Comparison of ENCODE assay signal across 9 cellular contexts in genomic region chr9:97518909-97519307, GRCh38. TPM values are rescaled to one million over a fixed set of nuclear protein-coding genes. Genes with fewer than 3 reads are reported as not detected.
DNase-seq lines count a peak whose midpoint lies in the region; FAIRE-seq and TF ChIP-seq lines count a peak whose summit lies in the region.
"Had no signal": no experiment of that assay in that cellular context is flagged by ENCODE, and none has a peak within 500 bp of the region (broad histone marks: within the 10 kb centered on the region; RNA-seq: fewer than 3 reads in every experiment).

No MANE protein-coding gene starts in this region.

- CTCF ChIA-PET in activated CD4-positive, alpha-beta T cell treated with anti-CD3 and anti-CD28 coated beads, Interleukin-2, amount 10 ng/mL, durations not matched to agents 7 days and 5 days (lab: Charles Lee) = interaction anchor here (0.9 to 3.1 kb wide), 3 partner anchors 10 to 45 kb away, joined by 4 to 9 read pairs (median 9); no protein-coding TSS in a partner anchor

- H3K36me3 ChIP-seq in tibial artery = peaks cover 0 to 12% (median 3%) of the 10 kb centered on the region in 3 donors

- H3K4me3 ChIP-seq in tibial artery = peak overlapping the region; percentile 0 to 5

- peak; percentile 9 to 79 (median 66) for DNase-seq in NCI-H1417 (lab: John Stamatoyannopoulos, UW)
- no peak for DNase-seq in NCI-H1417 treated with DMSO at 0.1 percent for 48 hours (lab: John Stamatoyannopoulos, UW)
- DNase-seq in RKO (ENCODE audit: low spot score) = peak; percentile 51
- DNase-seq in hepatic stellate cell (ENCODE audit: low spot score) = peak; percentile 78
- peak; percentile 83 to 90 for DNase-seq in tibial artery
- DNase-seq in activated CD4-positive, alpha-beta T cell treated with anti-CD3 and anti-CD28 coated beads, Interleukin-2, amount 10 ng/mL, durations not matched to agents 7 days and 5 days = no peak
- DNase-seq in NCI-H128 (lab: John Stamatoyannopoulos, UW; ENCODE audit: unreplicated experiment) = no peak
- no peak for DNase-seq in frontal cortex (ENCODE audit: low spot score in 2 of 2)

- no peaks in the 10 kb centered on the region for H3K36me3 Mint-ChIP-seq in activated CD4-positive, alpha-beta T cell treated with anti-CD3 and anti-CD28 coated beads, Interleukin-2, amount 10 ng/mL, durations not matched to agents 7 days and 5 days (ENCODE audit: low read depth)

- peak overlapping the region; percentile 71 to 82 for H3K27ac ChIP-seq in tibial artery

- no peak overlapping the region for H3K27ac Mint-ChIP-seq in activated CD4-positive, alpha-beta T cell treated with anti-CD3 and anti-CD28 coated beads, Interleukin-2, amount 10 ng/mL, durations not matched to agents 7 days and 5 days

- intact Hi-C loops in tibial artery (cut with DNase I; ENCODE audit: low total_unique reads) = no loop called here

- H3K27me3 ChIP-seq in tibial artery = no peaks in the 10 kb centered on the region

- POLR2A ChIA-PET in activated CD4-positive, alpha-beta T cell treated with anti-CD3 and anti-CD28 coated beads, Interleukin-2, amount 10 ng/mL, durations not matched to agents 7 days and 5 days (lab: Charles Lee) = no interaction called here

- no peaks in the 10 kb centered on the region for H3K4me1 Mint-ChIP-seq in activated CD4-positive, alpha-beta T cell treated with anti-CD3 and anti-CD28 coated beads, Interleukin-2, amount 10 ng/mL, durations not matched to agents 7 days and 5 days

- no peak for FAIRE-seq in frontal cortex (lab: Jason Lieb, UNC)
- FAIRE-seq: A204.1 had no signal

- H3K9me3 Mint-ChIP-seq in activated CD4-positive, alpha-beta T cell treated with anti-CD3 and anti-CD28 coated beads, Interleukin-2, amount 10 ng/mL, durations not matched to agents 7 days and 5 days = no peaks in the 10 kb centered on the region

- H3K4me1 ChIP-seq in tibial artery = peaks cover 0 to 92% (median 50%) of the 10 kb centered on the region in 4 donors

- no peak overlapping the region for H3K4me3 Mint-ChIP-seq in activated CD4-positive, alpha-beta T cell treated with anti-CD3 and anti-CD28 coated beads, Interleukin-2, amount 10 ng/mL, durations not matched to agents 7 days and 5 days

- H3K27me3 Mint-ChIP-seq in activated CD4-positive, alpha-beta T cell treated with anti-CD3 and anti-CD28 coated beads, Interleukin-2, amount 10 ng/mL, durations not matched to agents 7 days and 5 days = peaks cover 36% of the 10 kb centered on the region

- H3K9me3 ChIP-seq in tibial artery = no peaks in the 10 kb centered on the region

- TF ChIP-seq CTCF in tibial artery (IDR thresholded peaks at IDR 0.05) = no peak

RNA-seq across cellular contexts. Expression of gene TMOD1, which starts 17.4 kb away (rescaled TPM):
- under 1 TPM; 0.35 to 0.45 TPM for total RNA-seq in activated CD4-positive, alpha-beta T cell treated with anti-CD3 and anti-CD28 coated beads, Interleukin-2, amount 10 ng/mL, durations not matched to agents 7 days and 5 days
- total RNA-seq in frontal cortex = 20.0 TPM

Comparison
In these comparisons a context has a peak if more than half of its experiments do, and no peak if none do; other contexts are left out.
1. DNase-seq: peak in NCI-H1417 (3 of 3), RKO (single experiment), hepatic stellate cell (single experiment) and tibial artery (2 of 2); none in NCI-H1417 treated with DMSO at 0.1 percent for 48 hours (single experiment), activated CD4-positive, alpha-beta T cell treated with anti-CD3 and anti-CD28 coated beads, Interleukin-2, amount 10 ng/mL, durations not matched to agents 7 days and 5 days (single experiment), NCI-H128 (single experiment) and frontal cortex (0 of 2).
2. RNA of gene TMOD1, which starts 17.4 kb away (total RNA-seq): 20.0 TPM in frontal cortex (single experiment); 0.35 to 0.45 TPM in activated CD4-positive, alpha-beta T cell treated with anti-CD3 and anti-CD28 coated beads, Interleukin-2, amount 10 ng/mL, durations not matched to agents 7 days and 5 days; every median in the first group is over 10 times any median in the second.